ENCODE assay signal across 1 cellular context in the genomic region with DNA sequence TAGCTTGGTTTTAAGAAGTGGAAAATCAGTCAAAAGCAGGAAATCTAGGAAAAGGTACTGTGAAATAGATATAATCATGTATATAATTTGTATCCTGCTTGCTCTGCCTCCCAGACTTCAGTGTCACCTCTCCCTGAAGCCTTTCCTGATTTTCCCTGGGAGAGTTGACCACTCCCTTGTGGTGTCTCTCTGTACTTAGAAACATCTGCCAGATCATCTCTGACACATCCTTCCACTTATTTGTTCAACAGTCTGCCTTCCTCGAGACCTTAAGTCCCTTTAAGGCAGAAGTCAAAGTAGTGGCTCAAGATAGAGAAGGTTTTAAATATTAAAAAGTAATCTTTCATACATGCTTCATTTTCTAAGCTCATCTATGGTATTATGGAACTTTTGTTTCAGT.
TF ChIP-seq lines count a peak whose summit lies in the region.

No MANE protein-coding gene starts in this region.

TF ChIP-seq in GM23338, 12 proteins besides CTCF, POLR2A, EP300 and RAD21 (continued from another document):
- no peak for TF ChIP-seq EZH2phosphoT487 (IDR thresholded peaks at IDR 0.05; ENCODE audit: unreplicated experiment)
- TF ChIP-seq STAT1 (IDR thresholded peaks at IDR 0.05; ENCODE audit: unreplicated experiment): no peak
